Comparison of ENCODE assay signal across 10 cellular contexts in the genomic region with DNA sequence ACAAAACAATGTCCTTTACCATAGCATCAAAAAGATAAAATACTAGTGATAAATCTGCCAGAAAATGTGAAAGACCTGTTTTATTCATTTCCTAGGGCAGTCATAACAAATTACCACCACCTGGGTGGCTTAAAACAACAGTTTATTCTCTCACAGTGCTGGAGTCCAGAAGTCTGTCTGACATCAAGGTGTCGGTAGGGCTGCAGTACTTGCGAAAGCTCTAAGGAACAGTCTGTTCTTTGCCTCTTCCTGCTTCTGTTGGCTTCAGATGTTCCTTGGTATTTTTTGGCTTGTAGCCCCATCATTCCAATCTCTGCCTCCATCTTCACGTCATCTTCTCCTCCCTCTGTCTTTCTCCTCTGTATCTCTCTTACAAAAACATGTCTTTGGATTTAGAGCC. TPM values are rescaled to one million over a fixed set of nuclear protein-coding genes. Genes with fewer than 3 reads are reported as not detected.
DNase-seq lines count a peak whose midpoint lies in the region; ATAC-seq and TF ChIP-seq lines count a peak whose summit lies in the region.
"Had no signal": no experiment of that assay in that cellular context is flagged by ENCODE, and none has a peak within 500 bp of the region (broad histone marks: within the 10 kb centered on the region; RNA-seq: fewer than 3 reads in every experiment).

No MANE protein-coding gene starts in this region.

- H3K4me3 ChIP-seq in AG10803 (ENCODE audit: low read length): no peak overlapping the region
- no peak overlapping the region for H3K4me3 ChIP-seq in astrocyte of the cerebellum (ENCODE audit: low read depth, low read length)
- H3K4me3 ChIP-seq in rectal smooth muscle tissue (ENCODE audit: low read length): no peak overlapping the region

- H3K27me3 ChIP-seq in rectal smooth muscle tissue (ENCODE audit: control insufficient read depth, insufficient read depth, low read length): no peaks in the 10 kb centered on the region

- peaks cover 12% of the 10 kb centered on the region for H3K4me1 ChIP-seq in rectal smooth muscle tissue (ENCODE audit: control insufficient read depth, insufficient read depth, low read length)

- H3K36me3 ChIP-seq in rectal smooth muscle tissue (ENCODE audit: control insufficient read depth, insufficient read depth, low read length): no peaks in the 10 kb centered on the region

- DNase-seq in AG10803 (ENCODE audit: low read depth) (peak; percentile 92), astrocyte of the cerebellum (ENCODE audit: low read depth) (peak; percentile 77), Right ventricle myocardium superior (no peak), NCI-H2227 (lab: John Stamatoyannopoulos, UW; ENCODE audit: unreplicated experiment) (no peak)
- no peak for DNase-seq in natural killer cell treated with Interleukin-12 subunit alpha and Interleukin-12 subunit beta and Interleukin-15 and Interleukin-18, amount 100 ng/mL, for 72 hours (ENCODE audit: low spot score)
- DNase-seq in central memory CD4-positive, alpha-beta T cell: no peak
- DNase-seq: CD4-positive, alpha-beta T cell; NCI-H1105 treated with DMSO at 0.1 percent for 48 hours had no signal

- ATAC-seq in Right ventricle myocardium superior (ENCODE audit: poor library complexity): peak; percentile 60
- no peak for ATAC-seq in natural killer cell treated with Interleukin-12 subunit alpha and Interleukin-12 subunit beta and Interleukin-15 and Interleukin-18, amount 100 ng/mL, for 72 hours
- ATAC-seq in GM21381 (IDR thresholded peaks at IDR 0.05; ENCODE audit: unreplicated experiment): no peak

- no peak overlapping the region for H3K9ac ChIP-seq in rectal smooth muscle tissue (ENCODE audit: low read length)

- no peaks in the 10 kb centered on the region for H3K36me3 Mint-ChIP-seq in natural killer cell treated with Interleukin-12 subunit alpha and Interleukin-12 subunit beta and Interleukin-15 and Interleukin-18, amount 100 ng/mL, for 72 hours

- intact Hi-C loops in Right ventricle myocardium superior (cut with DNase I): loop anchor here (10.0 kb wide), 1 partner anchor 50 kb away; the partner anchor contains the start of gene PTPDC1

- TF ChIP-seq CTCF in AG10803 (conservative IDR thresholded peaks at IDR 0.05; ENCODE audit: low read length): no peak
- no peak for TF ChIP-seq CTCF in astrocyte of the cerebellum (IDR thresholded peaks at IDR 0.05; ENCODE audit: low read depth, low read length, missing control alignments)

- no peaks in the 10 kb centered on the region for H3K4me1 Mint-ChIP-seq in natural killer cell treated with Interleukin-12 subunit alpha and Interleukin-12 subunit beta and Interleukin-15 and Interleukin-18, amount 100 ng/mL, for 72 hours (ENCODE audit: low read depth in 2 of 2)

- H3K9me3 Mint-ChIP-seq in natural killer cell treated with Interleukin-12 subunit alpha and Interleukin-12 subunit beta and Interleukin-15 and Interleukin-18, amount 100 ng/mL, for 72 hours: no peaks in the 10 kb centered on the region
- H3K9me3 Mint-ChIP-seq: CD4-positive, alpha-beta T cell had no signal

- in situ Hi-C loops in astrocyte of the cerebellum (cut with HindIII; ENCODE audit: low sequenced_read_pairs): no loop called here

- H3K27me3 Mint-ChIP-seq in natural killer cell treated with Interleukin-12 subunit alpha and Interleukin-12 subunit beta and Interleukin-15 and Interleukin-18, amount 100 ng/mL, for 72 hours: peaks cover 7 to 17% of the 10 kb centered on the region in 2 donors
- H3K27me3 Mint-ChIP-seq: CD4-positive, alpha-beta T cell had no signal

- H3K4me3 Mint-ChIP-seq in natural killer cell treated with Interleukin-12 subunit alpha and Interleukin-12 subunit beta and Interleukin-15 and Interleukin-18, amount 100 ng/mL, for 72 hours: no peak overlapping the region
- H3K4me3 Mint-ChIP-seq: CD4-positive, alpha-beta T cell had no signal

- H3K27ac Mint-ChIP-seq in natural killer cell treated with Interleukin-12 subunit alpha and Interleukin-12 subunit beta and Interleukin-15 and Interleukin-18, amount 100 ng/mL, for 72 hours: no peak overlapping the region
- H3K27ac Mint-ChIP-seq: CD4-positive, alpha-beta T cell had no signal

- H3K27ac ChIP-seq in rectal smooth muscle tissue (ENCODE audit: low read depth, low read length): peak overlapping the region; percentile 74

RNA-seq across cellular contexts. Expression of gene PTPDC1, which starts 51.0 kb away (rescaled TPM):
- total RNA-seq in Right ventricle myocardium superior: 8.4 TPM
- total RNA-seq in natural killer cell treated with Interleukin-12 subunit alpha and Interleukin-12 subunit beta and Interleukin-15 and Interleukin-18, amount 100 ng/mL, for 72 hours: 1 to 10 TPM; 5.1 to 6.8 TPM

Comparison
In these comparisons a context has a peak if more than half of its experiments do, and no peak if none do; other contexts are left out.
1. DNase-seq: peak in AG10803 (single experiment) and astrocyte of the cerebellum (single experiment); none in Right ventricle myocardium superior (single experiment), natural killer cell treated with Interleukin-12 subunit alpha and Interleukin-12 subunit beta and Interleukin-15 and Interleukin-18, amount 100 ng/mL, for 72 hours (single experiment), NCI-H2227 (single experiment) and central memory CD4-positive, alpha-beta T cell (single experiment).